Comparison of ENCODE assay signal across 18 cellular contexts in the genomic region with DNA sequence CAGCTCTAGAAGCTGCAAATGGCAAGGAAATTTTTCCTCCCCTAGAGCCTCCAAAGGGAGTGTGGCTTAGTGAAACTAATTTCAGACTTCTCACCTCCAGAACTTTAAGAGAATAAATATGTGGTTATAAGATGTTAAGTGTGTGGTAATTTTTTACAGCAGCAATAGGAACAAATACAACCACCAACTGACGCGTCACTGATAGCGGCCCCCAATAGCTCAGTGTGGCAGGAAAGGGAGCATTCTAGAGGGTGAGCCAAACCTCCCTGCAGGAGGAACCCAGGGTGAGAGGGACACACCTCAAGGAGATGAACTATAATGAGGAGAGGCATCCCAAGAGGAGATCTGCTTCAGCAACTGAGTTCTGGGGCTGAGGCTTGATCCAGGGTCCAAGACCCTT. TPM values are rescaled to one million over a fixed set of nuclear protein-coding genes. Genes with fewer than 3 reads are reported as not detected.
DNase-seq lines count a peak whose midpoint lies in the region; ATAC-seq and TF ChIP-seq lines count a peak whose summit lies in the region.
"Had no signal": no experiment of that assay in that cellular context is flagged by ENCODE, and none has a peak within 500 bp of the region (broad histone marks: within the 10 kb centered on the region; RNA-seq: fewer than 3 reads in every experiment).

No MANE protein-coding gene starts in this region.

- peaks cover 21 to 29% (median 27%) of the 10 kb centered on the region in 3 donors for H3K36me3 Mint-ChIP-seq in immature natural killer cell

- no peak for TF ChIP-seq POLR2A in Peyer's patch (IDR thresholded peaks at IDR 0.05)

- H3K4me1 ChIP-seq in Peyer's patch, result peaks cover 0 to 6% (median 0%) of the 10 kb centered on the region in 4 donors

- peak; percentile 29 for ATAC-seq in stimulated activated naive CD8-positive, alpha-beta T cell treated with anti-CD3 and anti-CD28 coated beads, Interleukin-15, amount 100 ng/mL, for 72 hours
- ATAC-seq in GM19324 (IDR thresholded peaks at IDR 0.05; ENCODE audit: low FRiP score, unreplicated experiment), result no peak
- no peak for ATAC-seq in HG03439 (IDR thresholded peaks at IDR 0.05; ENCODE audit: unreplicated experiment)
- ATAC-seq in GM21786 (IDR thresholded peaks at IDR 0.05; ENCODE audit: unreplicated experiment), result no peak

- no peak for TF ChIP-seq CTCF in Peyer's patch (IDR thresholded peaks at IDR 0.05)

- no peaks in the 10 kb centered on the region for H3K9me3 ChIP-seq in Peyer's patch

- H3K27ac Mint-ChIP-seq in immature natural killer cell, result peak overlapping the region; percentile 94 to 99 (median 98)
- no peak overlapping the region for H3K27ac Mint-ChIP-seq in stimulated activated naive CD8-positive, alpha-beta T cell treated with anti-CD3 and anti-CD28 coated beads, Interleukin-15, amount 100 ng/mL, for 72 hours
- H3K27ac Mint-ChIP-seq: CD4-positive, alpha-beta T cell had no signal

- peaks cover 14 to 20% (median 16%) of the 10 kb centered on the region in 3 donors for H3K27me3 Mint-ChIP-seq in immature natural killer cell (ENCODE audit: low read depth in 3 of 3)
- peaks cover 47% of the 10 kb centered on the region for H3K27me3 Mint-ChIP-seq in stimulated activated naive CD8-positive, alpha-beta T cell treated with anti-CD3 and anti-CD28 coated beads, Interleukin-15, amount 100 ng/mL, for 72 hours

- DNase-seq in activated gamma-delta T cell treated with Interleukin-2 at 50 U/mL for 16 hours (peak; percentile 21), activated gamma-delta T cell (lab: John Stamatoyannopoulos, UW) (no peak), Peyer's patch (no peak), immature natural killer cell (peak; percentile 76 to 82 (median 78))
- no peak for DNase-seq in stimulated activated naive CD8-positive, alpha-beta T cell treated with anti-CD3 and anti-CD28 coated beads, Interleukin-15, amount 100 ng/mL, for 72 hours
- DNase-seq: CD4-positive, alpha-beta T cell; GOT3; KG1; NCI-H1048; NCI-H1436 treated with DMSO at 0.1 percent for 48 hours; NCI-H2081 treated with DMSO at 0.1 percent for 48 hours; NCI-H510A; NCI-H774; PC-9 had no signal

- no peak overlapping the region for H3K4me3 ChIP-seq in Peyer's patch
- H3K4me3 ChIP-seq: PC-9 had no signal

- peaks cover 0 to 4% (median 0%) of the 10 kb centered on the region in 6 donors for H3K9me3 Mint-ChIP-seq in immature natural killer cell
- peaks cover 11 to 18% of the 10 kb centered on the region in 2 donors for H3K9me3 Mint-ChIP-seq in stimulated activated naive CD8-positive, alpha-beta T cell treated with anti-CD3 and anti-CD28 coated beads, Interleukin-15, amount 100 ng/mL, for 72 hours
- H3K9me3 Mint-ChIP-seq: CD4-positive, alpha-beta T cell had no signal

- peak overlapping the region in 3 of 4 donors; percentile 43 to 51 (median 46) for H3K27ac ChIP-seq in Peyer's patch
- H3K27ac ChIP-seq: PC-9 had no signal

- peak overlapping the region; percentile 65 to 99 (median 69) for H3K4me3 Mint-ChIP-seq in immature natural killer cell
- no peak overlapping the region for H3K4me3 Mint-ChIP-seq in stimulated activated naive CD8-positive, alpha-beta T cell treated with anti-CD3 and anti-CD28 coated beads, Interleukin-15, amount 100 ng/mL, for 72 hours
- H3K4me3 Mint-ChIP-seq: CD4-positive, alpha-beta T cell had no signal

- H3K27me3 ChIP-seq in Peyer's patch, result no peaks in the 10 kb centered on the region

- H3K36me3 ChIP-seq in Peyer's patch, result no peaks in the 10 kb centered on the region

- H3K4me1 Mint-ChIP-seq in immature natural killer cell, result peaks cover 77 to 79% of the 10 kb centered on the region in 2 donors
- peaks cover 53% of the 10 kb centered on the region for H3K4me1 Mint-ChIP-seq in stimulated activated naive CD8-positive, alpha-beta T cell treated with anti-CD3 and anti-CD28 coated beads, Interleukin-15, amount 100 ng/mL, for 72 hours

RNA-seq across cellular contexts. Expression of a gene that starts 4.0 kb away (rescaled TPM):
- 1 to 10 TPM in 2 of 4 donors, not detected in 2; 1.1 to 1.5 TPM for total RNA-seq in Peyer's patch
- polyA plus RNA-seq in immature natural killer cell, result 1,000 to 10,000 TPM in 1 of 3 donors, 100 to 1,000 TPM in 2; 748 to 1,008 (median 970) TPM
- total RNA-seq: PC-9, SK-MEL-5 had no signal

RNA-seq across cellular contexts. Expression of a gene that starts 17.7 kb away (rescaled TPM):
- total RNA-seq in Peyer's patch, result 1 to 10 TPM in 1 of 4 donors, under 1 TPM in 1, not detected in 2; 0.80 to 5.8 TPM
- 100 to 1,000 TPM; 120 to 149 (median 128) TPM for polyA plus RNA-seq in immature natural killer cell
- total RNA-seq: PC-9 had no signal

RNA-seq across cellular contexts. Expression of a gene that starts 43.6 kb away (rescaled TPM):
- 1 to 10 TPM in 2 of 4 donors, not detected in 2; 3.3 to 3.9 TPM for total RNA-seq in Peyer's patch
- polyA plus RNA-seq in immature natural killer cell, result under 1 TPM in 1 of 3 donors, not detected in 2; 0.24 TPM
- total RNA-seq: CD4-positive, alpha-beta T cell; PC-9 had no signal

Comparison
In these comparisons a context has a peak if more than half of its experiments do, and no peak if none do; other contexts are left out.
1. DNase-seq: peak in activated gamma-delta T cell treated with Interleukin-2 at 50 U/mL for 16 hours (single experiment) and immature natural killer cell (3 of 3); none in activated gamma-delta T cell (single experiment), Peyer's patch (0 of 3) and stimulated activated naive CD8-positive, alpha-beta T cell treated with anti-CD3 and anti-CD28 coated beads, Interleukin-15, amount 100 ng/mL, for 72 hours (0 of 2).
2. H3K27ac Mint-ChIP-seq: peak in immature natural killer cell (6 of 6); none in stimulated activated naive CD8-positive, alpha-beta T cell treated with anti-CD3 and anti-CD28 coated beads, Interleukin-15, amount 100 ng/mL, for 72 hours (0 of 2).
3. H3K4me3 Mint-ChIP-seq: peak in immature natural killer cell (5 of 5); none in stimulated activated naive CD8-positive, alpha-beta T cell treated with anti-CD3 and anti-CD28 coated beads, Interleukin-15, amount 100 ng/mL, for 72 hours (0 of 2).